ENCODE assay signal across 1 cellular context in genomic region chr2:161160226-161161073, GRCh38.
TF ChIP-seq lines count a peak whose summit lies in the region.

TSS of gene TANK (plus strand) at chr2:161160428. CDS start at chr2:161179663, 19,235 bp downstream.

TF ChIP-seq in HepG2, 621 proteins besides CTCF, POLR2A, EP300 and RAD21 (continued from another document and continues in another):
- no peak for TF ChIP-seq BCLAF1 (IDR thresholded peaks at IDR 0.05)
- TF ChIP-seq FOXO1 (CRISPR knock-in tag; IDR thresholded peaks at IDR 0.05): peak; percentile 99
- TF ChIP-seq CSRNP2 (CRISPR knock-in tag; conservative IDR thresholded peaks at IDR 0.05; ENCODE audit: low read depth): no peak
- TF ChIP-seq CEBPB (IDR thresholded peaks at IDR 0.05; ENCODE audit: borderline replicate concordance, low read depth, low read length): peak; percentile 100
- TF ChIP-seq NR3C1 (CRISPR knock-in tag; IDR thresholded peaks at IDR 0.05): no peak
- TF ChIP-seq TBX3 (IDR thresholded peaks at IDR 0.05; ENCODE audit: borderline replicate concordance): no peak; the same call in 1 of the 2 replicates
- peak; percentile 92 for TF ChIP-seq ZNF136 (CRISPR knock-in tag; IDR thresholded peaks at IDR 0.05; ENCODE audit: low read depth)
- no peak for TF ChIP-seq PLRG1 (conservative IDR thresholded peaks at IDR 0.05)
- peak; percentile 94 for TF ChIP-seq FOSL2 (CRISPR knock-in tag; IDR thresholded peaks at IDR 0.05)
- peak; percentile 92 for TF ChIP-seq ZKSCAN8 (CRISPR knock-in tag; IDR thresholded peaks at IDR 0.05; ENCODE audit: borderline replicate concordance)
- peak; percentile 98 for TF ChIP-seq IRF9 (CRISPR knock-in tag; IDR thresholded peaks at IDR 0.05; ENCODE audit: borderline replicate concordance)
- TF ChIP-seq ZNF572 (CRISPR knock-in tag; IDR thresholded peaks at IDR 0.05): no peak; the same call in 1 of the 2 replicates
- TF ChIP-seq ZNF703 (CRISPR knock-in tag; IDR thresholded peaks at IDR 0.05; ENCODE audit: borderline replicate concordance): no peak
- TF ChIP-seq MAZ (IDR thresholded peaks at IDR 0.05; ENCODE audit: borderline replicate concordance, low read depth, low read length): peak; percentile 78; the same call in 1 of the 2 replicates
- TF ChIP-seq MAZ (CRISPR knock-in tag; IDR thresholded peaks at IDR 0.05; ENCODE audit: low read depth): peak; percentile 76; the same call in 1 of the 2 replicates
- peak; percentile 31; the same call in 1 of the 2 replicates for TF ChIP-seq ZNF264 (CRISPR knock-in tag; IDR thresholded peaks at IDR 0.05)
- peak; percentile 61; the same call in 1 of the 2 replicates for TF ChIP-seq ETS1 (CRISPR knock-in tag; IDR thresholded peaks at IDR 0.05)
- TF ChIP-seq HNF4G (IDR thresholded peaks at IDR 0.05; ENCODE audit: borderline replicate concordance, low read depth, low read length): peak; percentile 69; the same call in 1 of the 2 replicates
- TF ChIP-seq HNF4G (CRISPR knock-in tag; IDR thresholded peaks at IDR 0.05; ENCODE audit: borderline replicate concordance, low read depth): peak; percentile 3
- TF ChIP-seq PATZ1 (CRISPR knock-in tag; IDR thresholded peaks at IDR 0.05): peak; percentile 93
- 0 out of 2 replicates have a peak, but pooled peaks have one; percentile 64 for TF ChIP-seq ZFP36L2 (CRISPR knock-in tag; IDR thresholded peaks at IDR 0.05)
- peak; percentile 56; the same call in 1 of the 2 replicates for TF ChIP-seq ZNF639 (CRISPR knock-in tag; conservative IDR thresholded peaks at IDR 0.05)
- peak; percentile 37; the same call in 1 of the 2 replicates for TF ChIP-seq ZNF776 (CRISPR knock-in tag; IDR thresholded peaks at IDR 0.05)
- peak; percentile 81 for TF ChIP-seq YY1 (IDR thresholded peaks at IDR 0.05; ENCODE audit: insufficient read depth, insufficient replicate concordance, low read depth, low read length)
- peak; percentile 8 to 74; a peak in 2 of 4 replicates for TF ChIP-seq NR2F1 (CRISPR knock-in tag; IDR thresholded peaks at IDR 0.05)
- peak; percentile 93; the same call in 1 of the 2 replicates for TF ChIP-seq ELK4 (CRISPR knock-in tag; IDR thresholded peaks at IDR 0.05; ENCODE audit: borderline replicate concordance)
- TF ChIP-seq ZNF552 (CRISPR knock-in tag; IDR thresholded peaks at IDR 0.05; ENCODE audit: borderline replicate concordance): peak; percentile 11; the same call in 1 of the 2 replicates
- TF ChIP-seq ZNF337 (CRISPR knock-in tag; IDR thresholded peaks at IDR 0.05; ENCODE audit: borderline replicate concordance, low read depth): peak; percentile 99
- peak; percentile 96 for TF ChIP-seq HOMEZ (CRISPR knock-in tag; IDR thresholded peaks at IDR 0.05; ENCODE audit: low read depth)
- peak; percentile 89 for TF ChIP-seq ISL2 (CRISPR knock-in tag; IDR thresholded peaks at IDR 0.05)
- peak; percentile 62 for TF ChIP-seq PHF5A (CRISPR knock-in tag; IDR thresholded peaks at IDR 0.05; ENCODE audit: low read depth, unreplicated experiment)
- peak; percentile 68; the same call in 1 of the 2 replicates for TF ChIP-seq ZNF354B (CRISPR knock-in tag; IDR thresholded peaks at IDR 0.05)
- TF ChIP-seq ZNF672 (CRISPR knock-in tag; IDR thresholded peaks at IDR 0.05): no peak
- peak; percentile 56; the same call in 1 of the 2 replicates for TF ChIP-seq ZNF768 (CRISPR knock-in tag; IDR thresholded peaks at IDR 0.05)
- TF ChIP-seq PREB (CRISPR knock-in tag; IDR thresholded peaks at IDR 0.05): no peak; the same call in 1 of the 2 replicates
- TF ChIP-seq ZNF883 (CRISPR knock-in tag; IDR thresholded peaks at IDR 0.05; ENCODE audit: not compliant biosample characterization): peak; percentile 79
- peak; percentile 92; the same call in 1 of the 2 replicates for TF ChIP-seq ISX (CRISPR knock-in tag; conservative IDR thresholded peaks at IDR 0.05)
- TF ChIP-seq GATAD2A (CRISPR knock-in tag; IDR thresholded peaks at IDR 0.05): peak; percentile 100
- peak; percentile 87 for TF ChIP-seq GLI4 (CRISPR knock-in tag; IDR thresholded peaks at IDR 0.05; ENCODE audit: borderline replicate concordance)
- TF ChIP-seq ZFP82 (CRISPR knock-in tag; IDR thresholded peaks at IDR 0.05; ENCODE audit: borderline replicate concordance): peak; percentile 89
- TF ChIP-seq TOPORS (CRISPR knock-in tag; IDR thresholded peaks at IDR 0.05): no peak; the same call in 1 of the 2 replicates
- peak; percentile 55; the same call in 1 of the 2 replicates for TF ChIP-seq PBX2 (CRISPR knock-in tag; IDR thresholded peaks at IDR 0.05)
- peak; percentile 87 for TF ChIP-seq BRF2 (CRISPR knock-in tag; IDR thresholded peaks at IDR 0.05)
